ENCODE assay signal across 14 cellular contexts in genomic region chr11:66172146-66172545, GRCh38.
DNase-seq lines count a peak whose midpoint lies in the region; ATAC-seq and TF ChIP-seq lines count a peak whose summit lies in the region.
"Had no signal": no experiment of that assay in that cellular context is flagged by ENCODE, and none has a peak within 500 bp of the region (broad histone marks: within the 10 kb centered on the region; RNA-seq: fewer than 3 reads in every experiment).

No MANE protein-coding gene starts in this region.

- H3K27me3 Mint-ChIP-seq in MCF 10A (ENCODE audit: insufficient read depth, unreplicated experiment): no peaks in the 10 kb centered on the region

- H3K27ac Mint-ChIP-seq in MCF 10A (ENCODE audit: low read depth, unreplicated experiment): no peak overlapping the region
- H3K27ac Mint-ChIP-seq in activated naive CD4-positive, alpha-beta T cell treated with anti-CD3 and anti-CD28 coated beads, Interleukin-2, amount 50 U/mL, for 72 hours: peak overlapping the region in 1 of 2 donors; percentile 15
- H3K27ac Mint-ChIP-seq: GM23338 had no signal

- H3K27ac ChIP-seq in breast epithelium: no peak overlapping the region
- H3K27ac ChIP-seq: VCaP had no signal

- peaks cover 6% of the 10 kb centered on the region for H3K4me1 Mint-ChIP-seq in MCF 10A (ENCODE audit: insufficient read depth, unreplicated experiment)

- H3K4me3 Mint-ChIP-seq in MCF 10A (ENCODE audit: unreplicated experiment): no peak overlapping the region
- H3K4me3 Mint-ChIP-seq: GM23338 had no signal

- POLR2A ChIA-PET in MCF 10A (lab: Yijun Ruan, JAX): no interaction called here

- no peak overlapping the region for H3K4me3 ChIP-seq in breast epithelium
- no peak overlapping the region for H3K4me3 ChIP-seq in kidney epithelial cell (ENCODE audit: low read depth, low read length)
- H3K4me3 ChIP-seq: GM23338 had no signal

- intact Hi-C loops in MCF 10A (cut with micrococcal nuclease): no loop called here
- intact Hi-C loops in breast epithelium (cut with DNase I; ENCODE audit: low total_unique reads): no loop called here

- H3K36me3 Mint-ChIP-seq in MCF 10A (ENCODE audit: insufficient read depth, unreplicated experiment): no peaks in the 10 kb centered on the region
- peaks cover 0 to 7% of the 10 kb centered on the region in 2 donors for H3K36me3 Mint-ChIP-seq in activated naive CD4-positive, alpha-beta T cell treated with anti-CD3 and anti-CD28 coated beads, Interleukin-2, amount 50 U/mL, for 72 hours

- no peaks in the 10 kb centered on the region for H3K9me3 Mint-ChIP-seq in MCF 10A (ENCODE audit: unreplicated experiment)
- H3K9me3 Mint-ChIP-seq in activated naive CD4-positive, alpha-beta T cell treated with anti-CD3 and anti-CD28 coated beads, Interleukin-2, amount 50 U/mL, for 72 hours: no peaks in the 10 kb centered on the region
- H3K9me3 Mint-ChIP-seq: GM23338 had no signal

- CTCF ChIA-PET in MCF 10A (lab: Yijun Ruan, JAX): no interaction called here

- H3K36me3 ChIP-seq in breast epithelium (no peaks in the 10 kb centered on the region), kidney epithelial cell (ENCODE audit: control insufficient read depth, insufficient read depth, low read length) (no peaks in the 10 kb centered on the region)
- H3K36me3 ChIP-seq: BE2C had no signal

- H3K27me3 ChIP-seq in breast epithelium: no peaks in the 10 kb centered on the region
- no peaks in the 10 kb centered on the region for H3K27me3 ChIP-seq in kidney epithelial cell (ENCODE audit: control insufficient read depth, insufficient read depth, low read length)
- H3K27me3 ChIP-seq: BE2C had no signal

- TF ChIP-seq POLR2A in breast epithelium (IDR thresholded peaks at IDR 0.05): no peak

- TF ChIP-seq CTCF in MCF 10A (IDR thresholded peaks at IDR 0.05; ENCODE audit: unreplicated experiment): no peak
- no peak for TF ChIP-seq CTCF in breast epithelium (IDR thresholded peaks at IDR 0.05)
- TF ChIP-seq CTCF in kidney epithelial cell (IDR thresholded peaks at IDR 0.05; ENCODE audit: insufficient read depth, low read length, poor library complexity, severe bottlenecking): no peak

- no TSS peak for BruUV-seq in MCF 10A (replicated peaks; lab: Mats Ljungman, UMichigan)

- DNase-seq in MCF 10A (ENCODE audit: unreplicated experiment) (peak; percentile 34), breast epithelium (ENCODE audit: low spot score in 2 of 2) (no peak), kidney epithelial cell (ENCODE audit: low read depth) (peak; percentile 86), NCI-H446 treated with DMSO at 0.1 percent for 48 hours (lab: John Stamatoyannopoulos, UW) (no peak), UCSD-AML1 (lab: John Stamatoyannopoulos, UW; ENCODE audit: unreplicated experiment) (no peak), AG08396 (ENCODE audit: low spot score) (no peak)
- DNase-seq in activated naive CD4-positive, alpha-beta T cell treated with anti-CD3 and anti-CD28 coated beads, Interleukin-2, amount 50 U/mL, for 72 hours (ENCODE audit: low spot score in 2 of 2): no peak
- DNase-seq in stimulated activated CD8-positive, alpha-beta memory T cell treated with anti-CD3 and anti-CD28 coated beads, Interleukin-7, amount 100 ng/mL, for 48 hours (ENCODE audit: extremely low read depth in 1 of 2, low read depth in 1 of 2): peak; percentile 6 to 13
- DNase-seq: amygdala, BE2C, foreskin melanocyte, KG1 had no signal

- no peaks in the 10 kb centered on the region for H3K4me1 ChIP-seq in breast epithelium
- H3K4me1 ChIP-seq: BE2C had no signal

- peak; percentile 60 to 86 for ATAC-seq in activated naive CD4-positive, alpha-beta T cell treated with anti-CD3 and anti-CD28 coated beads, Interleukin-2, amount 50 U/mL, for 72 hours
- ATAC-seq: GM23338 had no signal

- no peaks in the 10 kb centered on the region for H3K9me3 ChIP-seq in breast epithelium
- H3K9me3 ChIP-seq: BE2C had no signal

Comparison
In these comparisons a context has a peak if more than half of its experiments do, and no peak if none do; other contexts are left out.
1. DNase-seq: peak in MCF 10A (single experiment), kidney epithelial cell (single experiment) and stimulated activated CD8-positive, alpha-beta memory T cell treated with anti-CD3 and anti-CD28 coated beads, Interleukin-7, amount 100 ng/mL, for 48 hours (2 of 2); none in breast epithelium (0 of 2), activated naive CD4-positive, alpha-beta T cell treated with anti-CD3 and anti-CD28 coated beads, Interleukin-2, amount 50 U/mL, for 72 hours (0 of 2), NCI-H446 treated with DMSO at 0.1 percent for 48 hours (single experiment), UCSD-AML1 (single experiment) and AG08396 (single experiment).